ENCODE assay signal across 6 cellular contexts in the genomic region with DNA sequence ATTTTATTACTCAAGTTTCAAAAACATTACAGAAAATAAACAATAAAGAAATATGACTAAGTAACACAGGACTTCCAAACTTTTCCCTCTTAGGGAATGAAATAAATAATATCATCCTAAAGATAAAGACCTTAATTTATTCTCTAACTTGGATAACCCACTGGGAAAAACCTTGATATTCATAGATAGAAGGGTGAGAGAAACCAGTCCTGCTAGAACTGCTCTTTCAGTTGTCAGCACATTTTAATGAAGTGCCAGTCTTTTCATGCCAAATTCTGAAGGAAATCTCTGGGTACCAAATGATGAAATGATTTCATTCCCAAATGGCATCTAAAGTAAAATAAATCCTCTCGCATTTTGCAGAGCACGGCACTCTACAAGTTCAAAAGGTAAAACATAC.
"Had no signal": no experiment of that assay in that cellular context is flagged by ENCODE, and none has a peak within 500 bp of the region (broad histone marks: within the 10 kb centered on the region; RNA-seq: fewer than 3 reads in every experiment).

No MANE protein-coding gene starts in this region.

- DNase-seq: IMR-90, KBM-7, KG1 had no signal

- ATAC-seq: HepG2, K562 had no signal

- H3K27ac ChIP-seq: HL-60 had no signal

- H3K4me3 ChIP-seq: K562 had no signal
